Comparison of ENCODE assay signal across 11 cellular contexts in the genomic region with DNA sequence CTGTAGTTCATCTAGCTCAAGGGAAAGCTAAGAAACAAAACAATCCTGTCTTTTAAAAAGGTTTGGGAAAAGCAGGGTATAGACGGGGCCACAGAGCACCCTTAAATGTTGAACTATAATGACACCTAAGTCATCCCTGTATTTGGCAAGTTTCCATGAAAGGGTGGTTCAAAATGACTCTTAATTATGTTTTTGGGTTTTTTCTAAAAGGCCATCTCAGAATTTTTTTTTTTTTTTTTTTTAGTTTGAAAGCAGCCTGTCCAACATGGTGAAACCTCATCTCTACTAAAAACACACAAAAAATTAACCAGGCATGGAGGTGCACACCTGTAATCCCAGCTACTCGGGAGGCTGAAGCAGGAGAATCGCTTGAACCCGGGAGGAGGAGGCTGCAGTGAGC.
"Had no signal": no experiment of that assay in that cellular context is flagged by ENCODE, and none has a peak within 500 bp of the region (broad histone marks: within the 10 kb centered on the region; RNA-seq: fewer than 3 reads in every experiment).

No MANE protein-coding gene starts in this region.

- H3K27ac ChIP-seq: ascending aorta, foreskin keratinocyte, right lobe of liver, thyroid gland had no signal

- H3K9me3 Mint-ChIP-seq: natural killer cell; stimulated activated effector memory CD8-positive, alpha-beta T cell treated with anti-CD3 and anti-CD28 coated beads, Interleukin-12 subunit alpha, Interleukin-12 subunit beta, amount 100 ng/mL, for 72 hours had no signal

- H3K4me3 ChIP-seq: ascending aorta, mucosa of descending colon, right lobe of liver, thyroid gland had no signal

- H3K4me3 Mint-ChIP-seq: activated naive CD8-positive, alpha-beta T cell; natural killer cell; stimulated activated effector memory CD8-positive, alpha-beta T cell treated with anti-CD3 and anti-CD28 coated beads, Interleukin-12 subunit alpha, Interleukin-12 subunit beta, amount 100 ng/mL, for 72 hours had no signal

- DNase-seq: activated CD4-positive, CD25-positive, alpha-beta regulatory T cell treated with anti-CD3 and anti-CD28 coated beads, Interleukin-2, amount 50 U/mL, for 72 hours; activated gamma-delta T cell; foreskin keratinocyte; mucosa of descending colon; natural killer cell; thyroid gland had no signal

- H3K4me1 ChIP-seq: thyroid gland had no signal

- ATAC-seq: foreskin keratinocyte; left lobe of liver; mucosa of descending colon; natural killer cell; right lobe of liver; stimulated activated effector memory CD8-positive, alpha-beta T cell treated with anti-CD3 and anti-CD28 coated beads, Interleukin-12 subunit alpha, Interleukin-12 subunit beta, amount 100 ng/mL, for 72 hours had no signal

- H3K27ac Mint-ChIP-seq: activated naive CD8-positive, alpha-beta T cell had no signal

- H3K9me3 ChIP-seq: ascending aorta, mucosa of descending colon, right lobe of liver, thyroid gland had no signal

- H3K27me3 ChIP-seq: ascending aorta, foreskin keratinocyte, right lobe of liver, thyroid gland had no signal
